ENCODE assay signal across 12 cellular contexts in genomic region chr16:2598723-2599122, GRCh38.
"Had no signal": no experiment of that assay in that cellular context is flagged by ENCODE, and none has a peak within 500 bp of the region (broad histone marks: within the 10 kb centered on the region; RNA-seq: fewer than 3 reads in every experiment).

No MANE protein-coding gene starts in this region.

- H3K27me3 Mint-ChIP-seq: activated naive CD4-positive, alpha-beta T cell treated with anti-CD3 and anti-CD28 coated beads, Interleukin-2, amount 50 U/mL, for 24 hours; stimulated activated memory B cell treated with anti-CD40 and anti-IgM and Interleukin-4, amounts not matched to agents 10 μg/mL and 1 μg/mL and 100 μg/mL, for 72 hours had no signal

- H3K27me3 ChIP-seq: esophagus squamous epithelium, tibial nerve, vagina had no signal

- H3K27ac Mint-ChIP-seq: activated naive CD4-positive, alpha-beta T cell treated with anti-CD3 and anti-CD28 coated beads, Interleukin-2, amount 50 U/mL, for 24 hours; stimulated activated memory B cell treated with anti-CD40 and anti-IgM and Interleukin-4, amounts not matched to agents 10 μg/mL and 1 μg/mL and 100 μg/mL, for 72 hours had no signal

- H3K4me1 ChIP-seq: vagina had no signal

- H3K4me3 Mint-ChIP-seq: activated naive CD4-positive, alpha-beta T cell treated with anti-CD3 and anti-CD28 coated beads, Interleukin-2, amount 50 U/mL, for 24 hours; stimulated activated memory B cell treated with anti-CD40 and anti-IgM and Interleukin-4, amounts not matched to agents 10 μg/mL and 1 μg/mL and 100 μg/mL, for 72 hours had no signal

- DNase-seq: activated CD4-positive, alpha-beta T cell treated with anti-CD3 and anti-CD28 coated beads for 1 hour; activated effector memory CD4-positive, alpha-beta T cell treated with Interleukin-2 at 50 U/mL for 16 hours; effector CD4-positive, alpha-beta T cell; esophagus squamous epithelium; hypothalamus; T-helper 1 cell; T1000 had no signal

- H3K27ac ChIP-seq: esophagus squamous epithelium, vagina had no signal

- H3K4me3 ChIP-seq: esophagus squamous epithelium, tibial nerve, vagina had no signal

- ATAC-seq: SK-N-SH treated with all-trans-retinoic acid at 6 μM for 48 hours; stimulated activated memory B cell treated with anti-CD40 and anti-IgM and Interleukin-4, amounts not matched to agents 10 μg/mL and 1 μg/mL and 100 μg/mL, for 72 hours had no signal

- H3K9me3 Mint-ChIP-seq: activated naive CD4-positive, alpha-beta T cell treated with anti-CD3 and anti-CD28 coated beads, Interleukin-2, amount 50 U/mL, for 24 hours; stimulated activated memory B cell treated with anti-CD40 and anti-IgM and Interleukin-4, amounts not matched to agents 10 μg/mL and 1 μg/mL and 100 μg/mL, for 72 hours had no signal

- H3K9me3 ChIP-seq: esophagus squamous epithelium, tibial nerve, vagina had no signal
